Comparison of ENCODE assay signal across 16 cellular contexts in genomic region chrX:8237718-8238117, GRCh38.
"Had no signal": no experiment of that assay in that cellular context is flagged by ENCODE, and none has a peak within 500 bp of the region (broad histone marks: within the 10 kb centered on the region; RNA-seq: fewer than 3 reads in every experiment).

No MANE protein-coding gene starts in this region.

- H3K4me3 Mint-ChIP-seq: activated naive CD8-positive, alpha-beta T cell treated with anti-CD3 and anti-CD28 coated beads for 36 hours; brain; natural killer cell had no signal

- H3K27me3 Mint-ChIP-seq: activated naive CD8-positive, alpha-beta T cell treated with anti-CD3 and anti-CD28 coated beads for 36 hours; brain had no signal

- ATAC-seq: activated CD4-positive, CD25-positive, alpha-beta regulatory T cell treated with anti-CD3 and anti-CD28 coated beads, Interleukin-2, amount 50 U/mL, for 24 hours; natural killer cell; stimulated activated naive CD8-positive, alpha-beta T cell treated with anti-CD3 and anti-CD28 coated beads, Interleukin-15, Interleukin-2, amounts not matched to agents 100 U/mL and 50 U/mL, for 24 hours had no signal

- H3K4me3 ChIP-seq: colonic mucosa, skin epidermis had no signal

- H3K27me3 ChIP-seq: colonic mucosa had no signal

- H3K9me3 ChIP-seq: colonic mucosa had no signal

- H3K27ac ChIP-seq: colonic mucosa, skin epidermis had no signal

- H3K36me3 Mint-ChIP-seq: activated naive CD8-positive, alpha-beta T cell treated with anti-CD3 and anti-CD28 coated beads for 36 hours; brain; natural killer cell had no signal

- H3K4me1 Mint-ChIP-seq: activated naive CD8-positive, alpha-beta T cell treated with anti-CD3 and anti-CD28 coated beads for 36 hours; brain; natural killer cell had no signal

- H3K4me1 ChIP-seq: colonic mucosa had no signal

- H3K27ac Mint-ChIP-seq: activated naive CD8-positive, alpha-beta T cell treated with anti-CD3 and anti-CD28 coated beads for 36 hours; brain; natural killer cell had no signal

- DNase-seq: activated CD4-positive, alpha-beta T cell treated with anti-CD3 and anti-CD28 coated beads, Interleukin-2, amount 50 U/mL, for 1 hour; activated CD8-positive, alpha-beta memory T cell treated with anti-CD3 and anti-CD28 coated beads for 24 hours; activated naive CD8-positive, alpha-beta T cell treated with anti-CD3 and anti-CD28 coated beads for 36 hours; amygdala; central memory CD4-positive, alpha-beta T cell; colonic mucosa; effector CD4-positive, alpha-beta T cell; foreskin fibroblast; hypothalamus; mesenchymal stem cell; natural killer cell; occipital lobe; stimulated activated naive CD8-positive, alpha-beta T cell treated with anti-CD3 and anti-CD28 coated beads, Interleukin-15, Interleukin-2, amounts not matched to agents 100 U/mL and 50 U/mL, for 24 hours had no signal

- H3K36me3 ChIP-seq: colonic mucosa had no signal

- H3K9me3 Mint-ChIP-seq: activated naive CD8-positive, alpha-beta T cell treated with anti-CD3 and anti-CD28 coated beads for 36 hours; brain had no signal
